1 cellular context compared by ENCODE assay signal in genomic region chr20:48283470-48284110, GRCh38.
TF ChIP-seq lines count a peak whose summit lies in the region.

No MANE protein-coding gene starts in this region.

TF ChIP-seq in HepG2, 621 proteins besides CTCF, POLR2A, EP300 and RAD21 (continued from another document and continues in another):
- TF ChIP-seq ZNF687 (CRISPR knock-in tag; IDR thresholded peaks at IDR 0.05) (peak; percentile 92), NCOA2 (CRISPR knock-in tag; IDR thresholded peaks at IDR 0.05) (peak; percentile 51; the same call in 1 of the 2 replicates), ZNF281 (CRISPR knock-in tag; IDR thresholded peaks at IDR 0.05; ENCODE audit: borderline replicate concordance) (0 out of 2 replicates have a peak, but pooled peaks have one; percentile 39), FOSL2 (CRISPR knock-in tag; IDR thresholded peaks at IDR 0.05) (peak; percentile 82), ZNF883 (CRISPR knock-in tag; IDR thresholded peaks at IDR 0.05; ENCODE audit: not compliant biosample characterization) (peak; percentile 22), ZNF335 (CRISPR knock-in tag; IDR thresholded peaks at IDR 0.05) (peak; percentile 72; the same call in 1 of the 2 replicates), AGO1 (IDR thresholded peaks at IDR 0.05; ENCODE audit: low read depth, low read length, poor library complexity, severe bottlenecking) (no peak), AKAP8 (CRISPR knock-in tag; IDR thresholded peaks at IDR 0.05) (no peak), SMYD3 (CRISPR knock-in tag; IDR thresholded peaks at IDR 0.05) (no peak), IRF2 (CRISPR knock-in tag; IDR thresholded peaks at IDR 0.05) (peak; percentile 86), ZNF121 (CRISPR knock-in tag; IDR thresholded peaks at IDR 0.05) (no peak), DPF2 (CRISPR knock-in tag; IDR thresholded peaks at IDR 0.05; ENCODE audit: borderline replicate concordance, low read depth) (peak; percentile 43; the same call in 1 of the 2 replicates), ZNF644 (CRISPR knock-in tag; IDR thresholded peaks at IDR 0.05; ENCODE audit: low read depth) (peak; percentile 85), MYPOP (CRISPR knock-in tag; IDR thresholded peaks at IDR 0.05) (peak; percentile 72; the same call in 1 of the 2 replicates), ZMAT3 (CRISPR knock-in tag; conservative IDR thresholded peaks at IDR 0.05) (peak; percentile 68; the same call in 1 of the 2 replicates), ZNF12 (CRISPR knock-in tag; IDR thresholded peaks at IDR 0.05) (peak; percentile 62; the same call in 1 of the 2 replicates), BHLHE40 (IDR thresholded peaks at IDR 0.05; ENCODE audit: low read length) (peak; percentile 78), AHR (CRISPR knock-in tag; IDR thresholded peaks at IDR 0.05) (no peak), RORA (CRISPR knock-in tag; IDR thresholded peaks at IDR 0.05) (no peak), ZNF841 (CRISPR knock-in tag; IDR thresholded peaks at IDR 0.05; ENCODE audit: borderline replicate concordance) (peak; percentile 52; the same call in 1 of the 2 replicates), DNMT3B (CRISPR knock-in tag; conservative IDR thresholded peaks at IDR 0.05) (peak; percentile 99), TFAP4 (IDR thresholded peaks at IDR 0.05; ENCODE audit: borderline replicate concordance, low read depth) (peak; percentile 58; the same call in 1 of the 2 replicates), TFDP2 (CRISPR knock-in tag; IDR thresholded peaks at IDR 0.05) (peak; percentile 64; the same call in 1 of the 2 replicates), ZNF782 (CRISPR knock-in tag; IDR thresholded peaks at IDR 0.05; ENCODE audit: borderline replicate concordance) (0 out of 2 replicates have a peak, but pooled peaks have one; percentile 29), SMARCC2 (IDR thresholded peaks at IDR 0.05) (no peak), ZNF776 (CRISPR knock-in tag; IDR thresholded peaks at IDR 0.05) (0 out of 2 replicates have a peak, but pooled peaks have one; percentile 28), HES4 (CRISPR knock-in tag; IDR thresholded peaks at IDR 0.05; ENCODE audit: borderline replicate concordance) (peak; percentile 63; the same call in 1 of the 2 replicates), ZSCAN9 (CRISPR knock-in tag; IDR thresholded peaks at IDR 0.05; ENCODE audit: borderline replicate concordance) (peak; percentile 78; the same call in 1 of the 2 replicates), GABPB1 (CRISPR knock-in tag; IDR thresholded peaks at IDR 0.05) (peak; percentile 58), ZNF616 (CRISPR knock-in tag; IDR thresholded peaks at IDR 0.05; ENCODE audit: low read depth) (peak; percentile 41; the same call in 1 of the 2 replicates), ZNF205 (CRISPR knock-in tag; IDR thresholded peaks at IDR 0.05) (no peak), KLF15 (CRISPR knock-in tag; IDR thresholded peaks at IDR 0.05; ENCODE audit: borderline replicate concordance) (no peak), ZFP82 (CRISPR knock-in tag; IDR thresholded peaks at IDR 0.05; ENCODE audit: borderline replicate concordance) (no peak), THRA (CRISPR knock-in tag; IDR thresholded peaks at IDR 0.05; ENCODE audit: borderline replicate concordance) (peak; percentile 34; the same call in 1 of the 2 replicates), MTA1 (CRISPR knock-in tag; IDR thresholded peaks at IDR 0.05; ENCODE audit: borderline replicate concordance) (0 out of 2 replicates have a peak, but pooled peaks have one; percentile 39), SOX5 (CRISPR knock-in tag; IDR thresholded peaks at IDR 0.05; ENCODE audit: borderline replicate concordance) (peak; percentile 90), MIER2 (CRISPR knock-in tag; IDR thresholded peaks at IDR 0.05) (0 out of 2 replicates have a peak, but pooled peaks have one; percentile 60), ZNF788 (CRISPR knock-in tag; IDR thresholded peaks at IDR 0.05; ENCODE audit: borderline replicate concordance) (peak; percentile 71)
- TF ChIP-seq, protein P1, sequence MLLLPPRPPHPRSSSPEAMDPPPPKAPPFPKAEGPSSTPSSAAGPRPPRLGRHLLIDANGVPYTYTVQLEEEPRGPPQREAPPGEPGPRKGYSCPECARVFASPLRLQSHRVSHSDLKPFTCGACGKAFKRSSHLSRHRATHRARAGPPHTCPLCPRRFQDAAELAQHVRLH (CRISPR knock-in tag; IDR thresholded peaks at IDR 0.05; ENCODE audit: borderline replicate concordance, low read depth), result peak; percentile 53; the same call in 1 of the 2 replicates
- TF ChIP-seq, protein P2, sequence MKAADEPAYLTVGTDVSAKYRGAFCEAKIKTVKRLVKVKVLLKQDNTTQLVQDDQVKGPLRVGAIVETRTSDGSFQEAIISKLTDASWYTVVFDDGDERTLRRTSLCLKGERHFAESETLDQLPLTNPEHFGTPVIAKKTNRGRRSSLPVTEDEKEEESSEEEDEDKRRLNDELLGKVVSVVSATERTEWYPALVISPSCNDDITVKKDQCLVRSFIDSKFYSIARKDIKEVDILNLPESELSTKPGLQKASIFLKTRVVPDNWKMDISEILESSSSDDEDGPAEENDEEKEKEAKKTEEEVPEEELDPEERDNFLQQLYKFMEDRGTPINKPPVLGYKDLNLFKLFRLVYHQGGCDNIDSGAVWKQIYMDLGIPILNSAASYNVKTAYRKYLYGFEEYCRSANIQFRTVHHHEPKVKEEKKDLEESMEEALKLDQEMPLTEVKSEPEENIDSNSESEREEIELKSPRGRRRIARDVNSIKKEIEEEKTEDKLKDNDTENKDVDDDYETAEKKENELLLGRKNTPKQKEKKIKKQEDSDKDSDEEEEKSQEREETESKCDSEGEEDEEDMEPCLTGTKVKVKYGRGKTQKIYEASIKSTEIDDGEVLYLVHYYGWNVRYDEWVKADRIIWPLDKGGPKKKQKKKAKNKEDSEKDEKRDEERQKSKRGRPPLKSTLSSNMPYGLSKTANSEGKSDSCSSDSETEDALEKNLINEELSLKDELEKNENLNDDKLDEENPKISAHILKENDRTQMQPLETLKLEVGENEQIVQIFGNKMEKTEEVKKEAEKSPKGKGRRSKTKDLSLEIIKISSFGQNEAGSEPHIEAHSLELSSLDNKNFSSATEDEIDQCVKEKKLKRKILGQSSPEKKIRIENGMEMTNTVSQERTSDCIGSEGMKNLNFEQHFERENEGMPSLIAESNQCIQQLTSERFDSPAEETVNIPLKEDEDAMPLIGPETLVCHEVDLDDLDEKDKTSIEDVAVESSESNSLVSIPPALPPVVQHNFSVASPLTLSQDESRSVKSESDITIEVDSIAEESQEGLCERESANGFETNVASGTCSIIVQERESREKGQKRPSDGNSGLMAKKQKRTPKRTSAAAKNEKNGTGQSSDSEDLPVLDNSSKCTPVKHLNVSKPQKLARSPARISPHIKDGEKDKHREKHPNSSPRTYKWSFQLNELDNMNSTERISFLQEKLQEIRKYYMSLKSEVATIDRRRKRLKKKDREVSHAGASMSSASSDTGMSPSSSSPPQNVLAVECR (CRISPR knock-in tag; IDR thresholded peaks at IDR 0.05; ENCODE audit: borderline replicate concordance), result peak; percentile 36; the same call in 1 of the 2 replicates
- TF ChIP-seq, protein P3, sequence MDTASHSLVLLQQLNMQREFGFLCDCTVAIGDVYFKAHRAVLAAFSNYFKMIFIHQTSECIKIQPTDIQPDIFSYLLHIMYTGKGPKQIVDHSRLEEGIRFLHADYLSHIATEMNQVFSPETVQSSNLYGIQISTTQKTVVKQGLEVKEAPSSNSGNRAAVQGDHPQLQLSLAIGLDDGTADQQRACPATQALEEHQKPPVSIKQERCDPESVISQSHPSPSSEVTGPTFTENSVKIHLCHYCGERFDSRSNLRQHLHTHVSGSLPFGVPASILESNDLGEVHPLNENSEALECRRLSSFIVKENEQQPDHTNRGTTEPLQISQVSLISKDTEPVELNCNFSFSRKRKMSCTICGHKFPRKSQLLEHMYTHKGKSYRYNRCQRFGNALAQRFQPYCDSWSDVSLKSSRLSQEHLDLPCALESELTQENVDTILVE (CRISPR knock-in tag; IDR thresholded peaks at IDR 0.05), result peak; percentile 85
- TF ChIP-seq, protein P4, sequence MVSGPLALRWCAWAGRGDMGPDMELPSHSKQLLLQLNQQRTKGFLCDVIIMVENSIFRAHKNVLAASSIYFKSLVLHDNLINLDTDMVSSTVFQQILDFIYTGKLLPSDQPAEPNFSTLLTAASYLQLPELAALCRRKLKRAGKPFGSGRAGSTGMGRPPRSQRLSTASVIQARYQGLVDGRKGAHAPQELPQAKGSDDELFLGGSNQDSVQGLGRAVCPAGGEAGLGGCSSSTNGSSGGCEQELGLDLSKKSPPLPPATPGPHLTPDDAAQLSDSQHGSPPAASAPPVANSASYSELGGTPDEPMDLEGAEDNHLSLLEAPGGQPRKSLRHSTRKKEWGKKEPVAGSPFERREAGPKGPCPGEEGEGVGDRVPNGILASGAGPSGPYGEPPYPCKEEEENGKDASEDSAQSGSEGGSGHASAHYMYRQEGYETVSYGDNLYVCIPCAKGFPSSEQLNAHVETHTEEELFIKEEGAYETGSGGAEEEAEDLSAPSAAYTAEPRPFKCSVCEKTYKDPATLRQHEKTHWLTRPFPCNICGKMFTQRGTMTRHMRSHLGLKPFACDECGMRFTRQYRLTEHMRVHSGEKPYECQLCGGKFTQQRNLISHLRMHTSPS (CRISPR knock-in tag; IDR thresholded peaks at IDR 0.05; ENCODE audit: low read depth), result peak; percentile 81; the same call in 1 of the 2 replicates
